Comparison of ENCODE assay signal across 14 cellular contexts in genomic region chr10:11262210-11263038, GRCh38.
DNase-seq lines count a peak whose midpoint lies in the region; ATAC-seq and TF ChIP-seq lines count a peak whose summit lies in the region.
"Had no signal": no experiment of that assay in that cellular context is flagged by ENCODE, and none has a peak within 500 bp of the region (broad histone marks: within the 10 kb centered on the region; RNA-seq: fewer than 3 reads in every experiment).

No MANE protein-coding gene starts in this region.

- peak overlapping the region; percentile 61 for H3K27ac Mint-ChIP-seq in activated CD4-positive, alpha-beta T cell treated with anti-CD3 and anti-CD28 coated beads, Interleukin-2, amount 10 ng/mL, durations not matched to agents 24 days and 14 days
- no peak overlapping the region for H3K27ac Mint-ChIP-seq in activated CD4-positive, alpha-beta T cell treated with anti-CD3 and anti-CD28 coated beads, Interleukin-2, amount 10 ng/mL, durations not matched to agents 7 days and 5 days
- peak overlapping the region; percentile 72 for H3K27ac Mint-ChIP-seq in activated CD4-positive, alpha-beta memory T cell treated with anti-CD3 and anti-CD28 coated beads for 36 hours
- H3K27ac Mint-ChIP-seq: HFFc6, progenitor cell of endocrine pancreas had no signal

- H3K36me3 ChIP-seq in esophagus squamous epithelium, result peaks cover 0 to 27% (median 9%) of the 10 kb centered on the region in 3 donors
- peaks cover 0 to 45% of the 10 kb centered on the region in 2 donors for H3K36me3 ChIP-seq in psoas muscle (ENCODE audit: insufficient read depth in 1 of 2, low read depth in 1 of 2)

- intact Hi-C loops in activated CD4-positive, alpha-beta T cell treated with anti-CD3 and anti-CD28 coated beads, Interleukin-2, amount 10 ng/mL, durations not matched to agents 24 days and 14 days (cut with micrococcal nuclease), result loop anchor here (2.0 kb wide), 1 partner anchor 18 kb away; no protein-coding TSS in a partner anchor
- intact Hi-C loops in activated CD4-positive, alpha-beta memory T cell treated with anti-CD3 and anti-CD28 coated beads for 36 hours (cut with micrococcal nuclease), result no loop called here
- intact Hi-C loops in esophagus squamous epithelium (cut with DNase I), result no loop called here
- intact Hi-C loops in psoas muscle (cut with DNase I), result no loop called here

- no peak overlapping the region for H3K4me3 Mint-ChIP-seq in activated CD4-positive, alpha-beta T cell treated with anti-CD3 and anti-CD28 coated beads, Interleukin-2, amount 10 ng/mL, durations not matched to agents 24 days and 14 days
- no peak overlapping the region for H3K4me3 Mint-ChIP-seq in activated CD4-positive, alpha-beta T cell treated with anti-CD3 and anti-CD28 coated beads, Interleukin-2, amount 10 ng/mL, durations not matched to agents 7 days and 5 days
- H3K4me3 Mint-ChIP-seq in activated CD4-positive, alpha-beta memory T cell treated with anti-CD3 and anti-CD28 coated beads for 36 hours, result no peak overlapping the region
- H3K4me3 Mint-ChIP-seq: HFFc6 had no signal

- CTCF ChIA-PET in activated CD4-positive, alpha-beta T cell treated with anti-CD3 and anti-CD28 coated beads, Interleukin-2, amount 10 ng/mL, durations not matched to agents 7 days and 5 days (lab: Charles Lee), result interaction anchor here (0.7 kb wide), 1 partner anchor 25 kb away, joined by 3 read pairs; no protein-coding TSS in a partner anchor
- CTCF ChIA-PET in activated CD4-positive, alpha-beta memory T cell treated with anti-CD3 and anti-CD28 coated beads for 36 hours (lab: Charles Lee), result interaction anchor here (0.8 kb wide), 1 partner anchor 8 kb away, joined by 3 read pairs; no protein-coding TSS in a partner anchor

- no peak overlapping the region for H3K4me3 ChIP-seq in esophagus squamous epithelium
- H3K4me3 ChIP-seq in psoas muscle, result no peak overlapping the region
- H3K4me3 ChIP-seq: suprapubic skin had no signal

- H3K27me3 Mint-ChIP-seq in activated CD4-positive, alpha-beta T cell treated with anti-CD3 and anti-CD28 coated beads, Interleukin-2, amount 10 ng/mL, durations not matched to agents 24 days and 14 days, result no peaks in the 10 kb centered on the region
- no peaks in the 10 kb centered on the region for H3K27me3 Mint-ChIP-seq in activated CD4-positive, alpha-beta T cell treated with anti-CD3 and anti-CD28 coated beads, Interleukin-2, amount 10 ng/mL, durations not matched to agents 7 days and 5 days
- H3K27me3 Mint-ChIP-seq in activated CD4-positive, alpha-beta memory T cell treated with anti-CD3 and anti-CD28 coated beads for 36 hours, result no peaks in the 10 kb centered on the region

- ATAC-seq in psoas muscle (no peak), GM19397 (IDR thresholded peaks at IDR 0.05; ENCODE audit: unreplicated experiment) (no peak)
- ATAC-seq: left colon had no signal

- no peak for TF ChIP-seq CTCF in esophagus squamous epithelium (IDR thresholded peaks at IDR 0.05)
- TF ChIP-seq CTCF in psoas muscle (IDR thresholded peaks at IDR 0.05), result no peak

- peaks cover 79% of the 10 kb centered on the region for H3K36me3 Mint-ChIP-seq in activated CD4-positive, alpha-beta T cell treated with anti-CD3 and anti-CD28 coated beads, Interleukin-2, amount 10 ng/mL, durations not matched to agents 24 days and 14 days (ENCODE audit: low read depth)
- peaks cover 87% of the 10 kb centered on the region for H3K36me3 Mint-ChIP-seq in activated CD4-positive, alpha-beta T cell treated with anti-CD3 and anti-CD28 coated beads, Interleukin-2, amount 10 ng/mL, durations not matched to agents 7 days and 5 days (ENCODE audit: low read depth)
- H3K36me3 Mint-ChIP-seq in activated CD4-positive, alpha-beta memory T cell treated with anti-CD3 and anti-CD28 coated beads for 36 hours, result peaks cover 77% of the 10 kb centered on the region

- peak overlapping the region in 3 of 4 donors; percentile 5 to 7 (median 6) for H3K27ac ChIP-seq in esophagus squamous epithelium
- peak overlapping the region; percentile 28 for H3K27ac ChIP-seq in psoas muscle
- H3K27ac ChIP-seq: HL-60, suprapubic skin, VCaP had no signal

- no peak for TF ChIP-seq POLR2A in esophagus squamous epithelium (IDR thresholded peaks at IDR 0.05)

- in situ Hi-C loops in KBM-7 (cut with MboI; ENCODE audit: low pct_unique_long_range_greater_than_20kb, low sequenced_read_pairs), result no loop called here

- DNase-seq in activated CD4-positive, alpha-beta T cell treated with anti-CD3 and anti-CD28 coated beads, Interleukin-2, amount 10 ng/mL, durations not matched to agents 24 days and 14 days, result no peak
- DNase-seq in activated CD4-positive, alpha-beta T cell treated with anti-CD3 and anti-CD28 coated beads, Interleukin-2, amount 10 ng/mL, durations not matched to agents 7 days and 5 days, result no peak
- no peak for DNase-seq in activated CD4-positive, alpha-beta memory T cell treated with anti-CD3 and anti-CD28 coated beads for 36 hours
- no peak for DNase-seq in esophagus squamous epithelium (lab: John Stamatoyannopoulos, UW)
- DNase-seq in psoas muscle, result no peak
- DNase-seq in OCI-M2 (lab: John Stamatoyannopoulos, UW; ENCODE audit: unreplicated experiment), result no peak
- no peak for DNase-seq in KBM-7
- DNase-seq: HFFc6, left colon had no signal

- H3K4me1 ChIP-seq in esophagus squamous epithelium (peaks cover 0 to 27% (median 0%) of the 10 kb centered on the region in 3 donors), psoas muscle (no peaks in the 10 kb centered on the region)

- H3K27me3 ChIP-seq in esophagus squamous epithelium (no peaks in the 10 kb centered on the region), psoas muscle (ENCODE audit: insufficient read depth in 3 of 3, low read length in 2 of 3) (no peaks in the 10 kb centered on the region)
- H3K27me3 ChIP-seq: suprapubic skin had no signal

- POLR2A ChIA-PET in activated CD4-positive, alpha-beta T cell treated with anti-CD3 and anti-CD28 coated beads, Interleukin-2, amount 10 ng/mL, durations not matched to agents 7 days and 5 days (lab: Charles Lee), result interaction anchor here (0.6 kb wide), 1 partner anchor 346 kb away, joined by 3 read pairs; no protein-coding TSS in a partner anchor
- POLR2A ChIA-PET in activated CD4-positive, alpha-beta memory T cell treated with anti-CD3 and anti-CD28 coated beads for 36 hours (lab: Charles Lee), result interaction anchor here (0.9 to 1.4 kb wide), 3 partner anchors 10 to 26 kb away, joined by 3 to 4 read pairs (median 3); no protein-coding TSS in a partner anchor

- 78 to 83% methylated on average over 5 of the region's 5 CpGs for WGBS in esophagus squamous epithelium, 2 donors
- 68 to 69% (median 69%) methylated on average over 5 of the region's 5 CpGs for WGBS in psoas muscle, 3 donors

- H3K4me1 Mint-ChIP-seq in activated CD4-positive, alpha-beta T cell treated with anti-CD3 and anti-CD28 coated beads, Interleukin-2, amount 10 ng/mL, durations not matched to agents 24 days and 14 days, result peaks cover 60% of the 10 kb centered on the region
- peaks cover 65% of the 10 kb centered on the region for H3K4me1 Mint-ChIP-seq in activated CD4-positive, alpha-beta T cell treated with anti-CD3 and anti-CD28 coated beads, Interleukin-2, amount 10 ng/mL, durations not matched to agents 7 days and 5 days
- peaks cover 90% of the 10 kb centered on the region for H3K4me1 Mint-ChIP-seq in activated CD4-positive, alpha-beta memory T cell treated with anti-CD3 and anti-CD28 coated beads for 36 hours (ENCODE audit: low read depth)

- H3K9me3 ChIP-seq in esophagus squamous epithelium, result no peaks in the 10 kb centered on the region
- H3K9me3 ChIP-seq in psoas muscle, result no peaks in the 10 kb centered on the region
- H3K9me3 ChIP-seq: suprapubic skin had no signal

- no peaks in the 10 kb centered on the region for H3K9me3 Mint-ChIP-seq in activated CD4-positive, alpha-beta T cell treated with anti-CD3 and anti-CD28 coated beads, Interleukin-2, amount 10 ng/mL, durations not matched to agents 24 days and 14 days
- no peaks in the 10 kb centered on the region for H3K9me3 Mint-ChIP-seq in activated CD4-positive, alpha-beta T cell treated with anti-CD3 and anti-CD28 coated beads, Interleukin-2, amount 10 ng/mL, durations not matched to agents 7 days and 5 days
- no peaks in the 10 kb centered on the region for H3K9me3 Mint-ChIP-seq in activated CD4-positive, alpha-beta memory T cell treated with anti-CD3 and anti-CD28 coated beads for 36 hours
